ENCODE assay signal across 9 cellular contexts in genomic region chr16:74034862-74035261, GRCh38.
DNase-seq lines count a peak whose midpoint lies in the region; TF ChIP-seq lines count a peak whose summit lies in the region.
"Had no signal": no experiment of that assay in that cellular context is flagged by ENCODE, and none has a peak within 500 bp of the region (broad histone marks: within the 10 kb centered on the region; RNA-seq: fewer than 3 reads in every experiment).

No MANE protein-coding gene starts in this region.

- H3K4me1 ChIP-seq in osteoblast (ENCODE audit: insufficient read depth, low read length), result no peaks in the 10 kb centered on the region
- no peaks in the 10 kb centered on the region for H3K4me1 ChIP-seq in suprapubic skin

- WGBS in suprapubic skin, result 18% methylated on average over 4 of the region's 4 CpGs

- no peaks in the 10 kb centered on the region for H3K36me3 ChIP-seq in osteoblast (ENCODE audit: insufficient read depth, low read length)
- no peaks in the 10 kb centered on the region for H3K36me3 ChIP-seq in suprapubic skin

- H3K27ac ChIP-seq in osteoblast (ENCODE audit: low read depth, low read length) (no peak overlapping the region), suprapubic skin (no peak overlapping the region)

- no peaks in the 10 kb centered on the region for H3K27me3 ChIP-seq in osteoblast (ENCODE audit: insufficient read depth, low read length)
- H3K27me3 ChIP-seq in suprapubic skin, result peaks cover 22% of the 10 kb centered on the region

- no peaks in the 10 kb centered on the region for H3K79me2 ChIP-seq in osteoblast (ENCODE audit: insufficient read depth, low read length)

- H3K4me3 ChIP-seq in choroid plexus epithelial cell (ENCODE audit: low read depth, low read length) (no peak overlapping the region), osteoblast (ENCODE audit: insufficient read depth, low read length) (no peak overlapping the region), suprapubic skin (no peak overlapping the region)

- no peaks in the 10 kb centered on the region for H3K9me3 ChIP-seq in osteoblast (ENCODE audit: low read depth, low read length)
- no peaks in the 10 kb centered on the region for H3K9me3 ChIP-seq in suprapubic skin

- no peak overlapping the region for H2AFZ ChIP-seq in osteoblast (ENCODE audit: low read length)

- H3K4me2 ChIP-seq in osteoblast (ENCODE audit: insufficient read depth, low read length), result no peak overlapping the region

- TF ChIP-seq CTCF in choroid plexus epithelial cell (conservative IDR thresholded peaks at IDR 0.05; ENCODE audit: low read depth, low read length), result peak; percentile 47
- peak; percentile 36 for TF ChIP-seq CTCF in osteoblast (IDR thresholded peaks at IDR 0.05; ENCODE audit: extremely low read depth, low read depth, low read length)
- TF ChIP-seq CTCF in suprapubic skin (IDR thresholded peaks at IDR 0.05), result no peak
- TF ChIP-seq CTCF in GM10266 (IDR thresholded peaks at IDR 0.05; ENCODE audit: control insufficient read depth, insufficient read depth, low read depth, missing control alignments), result no peak

- peak; percentile 2 for DNase-seq in DMS79 treated with DMSO at 0.1 percent for 48 hours (lab: John Stamatoyannopoulos, UW)
- no peak for DNase-seq in DMS79 (lab: John Stamatoyannopoulos, UW)
- DNase-seq in NCI-H1092 (lab: John Stamatoyannopoulos, UW), result peak; percentile 25
- DNase-seq in choroid plexus epithelial cell (ENCODE audit: low read depth), result peak; percentile 39
- DNase-seq in osteoblast (ENCODE audit: insufficient read length, low spot score, missing footprints), result no peak
- no peak for DNase-seq in KG1 (lab: John Stamatoyannopoulos, UW)
- no peak for DNase-seq in suprapubic skin (ENCODE audit: low spot score in 2 of 2)
- no peak for DNase-seq in GM10266 (ENCODE audit: extremely low spot score)
- DNase-seq: stimulated activated CD4-positive, alpha-beta T cell treated with anti-CD3 and anti-CD28 coated beads, Interleukin-15, amount 100 ng/mL, for 24 hours had no signal

- H4K20me1 ChIP-seq in osteoblast (ENCODE audit: insufficient read depth, low read length), result no peaks in the 10 kb centered on the region

- TF ChIP-seq EP300 in suprapubic skin (IDR thresholded peaks at IDR 0.05), result no peak

- no peak for TF ChIP-seq POLR2A in suprapubic skin (IDR thresholded peaks at IDR 0.05)

Comparison
In these comparisons a context has a peak if more than half of its experiments do, and no peak if none do; other contexts are left out.
1. DNase-seq: peak in DMS79 treated with DMSO at 0.1 percent for 48 hours (single experiment), NCI-H1092 (single experiment) and choroid plexus epithelial cell (single experiment); none in DMS79 (single experiment), osteoblast (single experiment), KG1 (single experiment), suprapubic skin (0 of 2) and GM10266 (single experiment).
2. CTCF ChIP-seq: peak in choroid plexus epithelial cell (single experiment) and osteoblast (single experiment); none in suprapubic skin (0 of 2) and GM10266 (single experiment).